ENCODE assay signal across 1 cellular context in the genomic region with DNA sequence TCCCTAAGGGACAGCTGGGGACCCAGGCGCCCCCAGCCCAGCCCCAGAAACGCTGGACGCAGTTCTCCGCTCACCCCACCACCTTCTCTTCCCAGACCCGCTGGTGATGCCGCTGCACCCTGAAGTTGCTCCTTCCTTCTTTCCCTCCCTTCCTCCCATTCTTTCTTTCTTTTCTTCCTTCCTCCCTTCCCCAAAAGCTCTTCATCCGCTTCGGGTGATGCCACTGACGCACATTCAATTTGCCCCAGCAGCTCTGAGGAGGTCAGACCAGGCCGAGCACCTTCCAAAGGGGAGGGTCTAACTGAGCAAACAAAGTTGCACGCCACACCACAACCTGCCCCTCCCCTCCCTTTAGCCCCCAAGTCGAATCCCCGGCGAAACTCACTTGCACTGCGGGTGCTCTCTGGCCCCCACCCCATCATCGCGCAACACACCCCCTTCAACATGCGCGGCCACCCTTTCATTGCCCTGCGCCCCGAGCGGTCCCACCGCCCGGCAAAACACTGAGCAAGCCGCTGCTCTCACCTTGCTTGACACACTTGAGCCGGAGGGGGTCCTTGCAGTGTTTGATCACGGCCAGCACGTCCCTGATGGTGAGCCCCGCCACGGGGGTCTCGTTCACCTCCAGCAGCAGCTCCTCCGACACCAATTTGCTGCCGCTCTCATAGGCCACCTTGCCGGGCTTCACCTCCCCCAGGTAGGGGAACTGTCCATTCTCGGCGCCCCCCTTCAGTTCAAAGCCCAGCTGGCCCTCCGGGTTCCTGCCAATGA.
A peak's percentile ranks its signal among the peaks of the same experiment; 100 is the strongest.
TF ChIP-seq lines count a peak whose summit lies in the region.

No MANE protein-coding gene starts in this region.

TF ChIP-seq in HEK293, 187 proteins besides CTCF, POLR2A, EP300 and RAD21 (continued from another document):
- TF ChIP-seq, protein P1, sequence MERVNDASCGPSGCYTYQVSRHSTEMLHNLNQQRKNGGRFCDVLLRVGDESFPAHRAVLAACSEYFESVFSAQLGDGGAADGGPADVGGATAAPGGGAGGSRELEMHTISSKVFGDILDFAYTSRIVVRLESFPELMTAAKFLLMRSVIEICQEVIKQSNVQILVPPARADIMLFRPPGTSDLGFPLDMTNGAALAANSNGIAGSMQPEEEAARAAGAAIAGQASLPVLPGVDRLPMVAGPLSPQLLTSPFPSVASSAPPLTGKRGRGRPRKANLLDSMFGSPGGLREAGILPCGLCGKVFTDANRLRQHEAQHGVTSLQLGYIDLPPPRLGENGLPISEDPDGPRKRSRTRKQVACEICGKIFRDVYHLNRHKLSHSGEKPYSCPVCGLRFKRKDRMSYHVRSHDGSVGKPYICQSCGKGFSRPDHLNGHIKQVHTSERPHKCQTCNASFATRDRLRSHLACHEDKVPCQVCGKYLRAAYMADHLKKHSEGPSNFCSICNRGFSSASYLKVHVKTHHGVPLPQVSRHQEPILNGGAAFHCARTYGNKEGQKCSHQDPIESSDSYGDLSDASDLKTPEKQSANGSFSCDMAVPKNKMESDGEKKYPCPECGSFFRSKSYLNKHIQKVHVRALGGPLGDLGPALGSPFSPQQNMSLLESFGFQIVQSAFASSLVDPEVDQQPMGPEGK (tag by site-specific recombination; IDR thresholded peaks at IDR 0.05): peak; percentile 8
- TF ChIP-seq, protein P2, sequence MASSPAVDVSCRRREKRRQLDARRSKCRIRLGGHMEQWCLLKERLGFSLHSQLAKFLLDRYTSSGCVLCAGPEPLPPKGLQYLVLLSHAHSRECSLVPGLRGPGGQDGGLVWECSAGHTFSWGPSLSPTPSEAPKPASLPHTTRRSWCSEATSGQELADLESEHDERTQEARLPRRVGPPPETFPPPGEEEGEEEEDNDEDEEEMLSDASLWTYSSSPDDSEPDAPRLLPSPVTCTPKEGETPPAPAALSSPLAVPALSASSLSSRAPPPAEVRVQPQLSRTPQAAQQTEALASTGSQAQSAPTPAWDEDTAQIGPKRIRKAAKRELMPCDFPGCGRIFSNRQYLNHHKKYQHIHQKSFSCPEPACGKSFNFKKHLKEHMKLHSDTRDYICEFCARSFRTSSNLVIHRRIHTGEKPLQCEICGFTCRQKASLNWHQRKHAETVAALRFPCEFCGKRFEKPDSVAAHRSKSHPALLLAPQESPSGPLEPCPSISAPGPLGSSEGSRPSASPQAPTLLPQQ (tag by site-specific recombination; IDR thresholded peaks at IDR 0.05): no peak
- TF ChIP-seq ZSCAN30 (tag by site-specific recombination; IDR thresholded peaks at IDR 0.05) (no peak), IKZF3 (tag by site-specific recombination; IDR thresholded peaks at IDR 0.05) (no peak), ZNF621 (tag by site-specific recombination; IDR thresholded peaks at IDR 0.05) (no peak), ZFHX2 (tag by site-specific recombination; conservative IDR thresholded peaks at IDR 0.05) (0 out of 2 replicates have a peak, but pooled peaks have one; percentile 1), ZNF514 (tag by site-specific recombination; IDR thresholded peaks at IDR 0.05) (no peak), ZNF404 (tag by site-specific recombination; IDR thresholded peaks at IDR 0.05) (no peak), ZNF175 (tag by site-specific recombination; IDR thresholded peaks at IDR 0.05) (no peak), ZNF157 (tag by site-specific recombination; IDR thresholded peaks at IDR 0.05) (no peak)
- TF ChIP-seq, protein P3, sequence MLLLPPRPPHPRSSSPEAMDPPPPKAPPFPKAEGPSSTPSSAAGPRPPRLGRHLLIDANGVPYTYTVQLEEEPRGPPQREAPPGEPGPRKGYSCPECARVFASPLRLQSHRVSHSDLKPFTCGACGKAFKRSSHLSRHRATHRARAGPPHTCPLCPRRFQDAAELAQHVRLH (tag by site-specific recombination; IDR thresholded peaks at IDR 0.05): no peak
- TF ChIP-seq, protein P4, sequence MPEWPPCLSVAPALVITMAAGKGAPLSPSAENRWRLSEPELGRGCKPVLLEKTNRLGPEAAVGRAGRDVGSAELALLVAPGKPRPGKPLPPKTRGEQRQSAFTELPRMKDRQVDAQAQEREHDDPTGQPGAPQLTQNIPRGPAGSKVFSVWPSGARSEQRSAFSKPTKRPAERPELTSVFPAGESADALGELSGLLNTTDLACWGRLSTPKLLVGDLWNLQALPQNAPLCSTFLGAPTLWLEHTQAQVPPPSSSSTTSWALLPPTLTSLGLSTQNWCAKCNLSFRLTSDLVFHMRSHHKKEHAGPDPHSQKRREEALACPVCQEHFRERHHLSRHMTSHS (tag by site-specific recombination; IDR thresholded peaks at IDR 0.05): no peak
- TF ChIP-seq, protein P5, sequence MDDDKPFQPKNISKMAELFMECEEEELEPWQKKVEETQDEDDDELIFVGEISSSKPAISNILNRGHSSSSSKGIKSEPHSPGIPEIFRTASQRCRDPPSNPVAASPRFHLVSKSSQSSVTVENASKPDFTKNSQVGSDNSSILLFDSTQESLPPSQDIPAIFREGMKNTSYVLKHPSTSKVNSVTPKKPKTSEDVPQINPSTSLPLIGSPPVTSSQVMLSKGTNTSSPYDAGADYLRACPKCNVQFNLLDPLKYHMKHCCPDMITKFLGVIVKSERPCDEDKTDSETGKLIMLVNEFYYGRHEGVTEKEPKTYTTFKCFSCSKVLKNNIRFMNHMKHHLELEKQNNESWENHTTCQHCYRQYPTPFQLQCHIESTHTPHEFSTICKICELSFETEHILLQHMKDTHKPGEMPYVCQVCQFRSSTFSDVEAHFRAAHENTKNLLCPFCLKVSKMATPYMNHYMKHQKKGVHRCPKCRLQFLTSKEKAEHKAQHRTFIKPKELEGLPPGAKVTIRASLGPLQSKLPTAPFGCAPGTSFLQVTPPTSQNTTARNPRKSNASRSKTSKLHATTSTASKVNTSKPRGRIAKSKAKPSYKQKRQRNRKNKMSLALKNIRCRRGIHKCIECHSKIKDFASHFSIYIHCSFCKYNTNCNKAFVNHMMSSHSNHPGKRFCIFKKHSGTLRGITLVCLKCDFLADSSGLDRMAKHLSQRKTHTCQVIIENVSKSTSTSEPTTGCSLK (tag by site-specific recombination; IDR thresholded peaks at IDR 0.05): no peak
- TF ChIP-seq, protein P6, sequence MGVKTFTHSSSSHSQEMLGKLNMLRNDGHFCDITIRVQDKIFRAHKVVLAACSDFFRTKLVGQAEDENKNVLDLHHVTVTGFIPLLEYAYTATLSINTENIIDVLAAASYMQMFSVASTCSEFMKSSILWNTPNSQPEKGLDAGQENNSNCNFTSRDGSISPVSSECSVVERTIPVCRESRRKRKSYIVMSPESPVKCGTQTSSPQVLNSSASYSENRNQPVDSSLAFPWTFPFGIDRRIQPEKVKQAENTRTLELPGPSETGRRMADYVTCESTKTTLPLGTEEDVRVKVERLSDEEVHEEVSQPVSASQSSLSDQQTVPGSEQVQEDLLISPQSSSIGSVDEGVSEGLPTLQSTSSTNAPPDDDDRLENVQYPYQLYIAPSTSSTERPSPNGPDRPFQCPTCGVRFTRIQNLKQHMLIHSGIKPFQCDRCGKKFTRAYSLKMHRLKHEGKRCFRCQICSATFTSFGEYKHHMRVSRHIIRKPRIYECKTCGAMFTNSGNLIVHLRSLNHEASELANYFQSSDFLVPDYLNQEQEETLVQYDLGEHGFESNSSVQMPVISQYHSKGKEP (tag by site-specific recombination; IDR thresholded peaks at IDR 0.05): no peak
- TF ChIP-seq, protein P7, sequence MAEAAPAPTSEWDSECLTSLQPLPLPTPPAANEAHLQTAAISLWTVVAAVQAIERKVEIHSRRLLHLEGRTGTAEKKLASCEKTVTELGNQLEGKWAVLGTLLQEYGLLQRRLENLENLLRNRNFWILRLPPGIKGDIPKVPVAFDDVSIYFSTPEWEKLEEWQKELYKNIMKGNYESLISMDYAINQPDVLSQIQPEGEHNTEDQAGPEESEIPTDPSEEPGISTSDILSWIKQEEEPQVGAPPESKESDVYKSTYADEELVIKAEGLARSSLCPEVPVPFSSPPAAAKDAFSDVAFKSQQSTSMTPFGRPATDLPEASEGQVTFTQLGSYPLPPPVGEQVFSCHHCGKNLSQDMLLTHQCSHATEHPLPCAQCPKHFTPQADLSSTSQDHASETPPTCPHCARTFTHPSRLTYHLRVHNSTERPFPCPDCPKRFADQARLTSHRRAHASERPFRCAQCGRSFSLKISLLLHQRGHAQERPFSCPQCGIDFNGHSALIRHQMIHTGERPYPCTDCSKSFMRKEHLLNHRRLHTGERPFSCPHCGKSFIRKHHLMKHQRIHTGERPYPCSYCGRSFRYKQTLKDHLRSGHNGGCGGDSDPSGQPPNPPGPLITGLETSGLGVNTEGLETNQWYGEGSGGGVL (tag by site-specific recombination; IDR thresholded peaks at IDR 0.05): no peak
